Comparison of ENCODE assay signal across 1 cellular context in genomic region chrX:57286507-57287251, GRCh38.
TF ChIP-seq lines count a peak whose summit lies in the region.

Gene FAAH2 (plus strand): TSS chrX:57286706. CDS start chrX:57286826, 120 bp downstream.

TF ChIP-seq in GM12878, 131 proteins besides CTCF, POLR2A, EP300 and RAD21 (continued from another document):
- TF ChIP-seq CUX1 (IDR thresholded peaks at IDR 0.05; ENCODE audit: insufficient replicate concordance, low read depth, low read length), result no peak
- TF ChIP-seq SIX5 (IDR thresholded peaks at IDR 0.05; ENCODE audit: low read depth, low read length, severe bottlenecking), result no peak
- TF ChIP-seq ZNF622 (IDR thresholded peaks at IDR 0.05), result no peak
- TF ChIP-seq GATAD2B (conservative IDR thresholded peaks at IDR 0.05; ENCODE audit: low read depth), result no peak
- TF ChIP-seq ZBTB11 (CRISPR knock-in tag; IDR thresholded peaks at IDR 0.05), result no peak
- TF ChIP-seq EZH2 (IDR thresholded peaks at IDR 0.05; ENCODE audit: borderline replicate concordance, control insufficient read depth, low read depth, low read length), result no peak
- TF ChIP-seq RBBP5 (conservative IDR thresholded peaks at IDR 0.05), result no peak
- TF ChIP-seq MYC (IDR thresholded peaks at IDR 0.05; ENCODE audit: insufficient read depth, insufficient read length, insufficient replicate concordance, low read length, severe bottlenecking), result no peak
- TF ChIP-seq POLR2AphosphoS5 (IDR thresholded peaks at IDR 0.05; ENCODE audit: low read length), result no peak
- no peak for TF ChIP-seq ASH2L (IDR thresholded peaks at IDR 0.05; ENCODE audit: borderline replicate concordance, low read depth)
- TF ChIP-seq PRDM15 (CRISPR knock-in tag; IDR thresholded peaks at IDR 0.05), result no peak
- TF ChIP-seq EGR1 (IDR thresholded peaks at IDR 0.05; ENCODE audit: borderline replicate concordance in 1 of 2, low read depth in 2 of 2, low read length in 2 of 2), result no peak
- TF ChIP-seq CBFB (IDR thresholded peaks at IDR 0.05; ENCODE audit: low read depth), result no peak
- TF ChIP-seq E4F1 (IDR thresholded peaks at IDR 0.05; ENCODE audit: borderline replicate concordance, partially characterized antibody), result no peak
- TF ChIP-seq CREB1 (IDR thresholded peaks at IDR 0.05; ENCODE audit: low read depth), result peak; percentile 65; the same call in 1 of the 2 replicates
- TF ChIP-seq BACH1 (IDR thresholded peaks at IDR 0.05; ENCODE audit: borderline replicate concordance), result no peak
- no peak for TF ChIP-seq SPI1 (IDR thresholded peaks at IDR 0.05; ENCODE audit: borderline replicate concordance, insufficient read depth, low read depth, low read length)
- 0 out of 4 replicates have a peak, but pooled peaks have one; percentile 15 to 22 for TF ChIP-seq BHLHE40 (IDR thresholded peaks at IDR 0.05; ENCODE audit: borderline replicate concordance in 1 of 2, low read depth in 2 of 2, low read length in 1 of 2)
- no peak for TF ChIP-seq ETV6 (conservative IDR thresholded peaks at IDR 0.05 in 1 of 2, IDR thresholded peaks at IDR 0.05 in 1 of 2; ENCODE audit: borderline replicate concordance in 1 of 2, low read depth in 1 of 2)
- no peak for TF ChIP-seq MTA3 (IDR thresholded peaks at IDR 0.05; ENCODE audit: borderline replicate concordance, low read length)
- 0 out of 2 replicates have a peak, but pooled peaks have one; percentile 22 for TF ChIP-seq IRF4 (IDR thresholded peaks at IDR 0.05; ENCODE audit: low read depth, low read length)
- no peak for TF ChIP-seq TCF7 (IDR thresholded peaks at IDR 0.05; ENCODE audit: borderline replicate concordance)
- TF ChIP-seq POU2F2 (IDR thresholded peaks at IDR 0.05; ENCODE audit: borderline replicate concordance, low read depth, low read length), result no peak
- TF ChIP-seq HCFC1 (IDR thresholded peaks at IDR 0.05; ENCODE audit: low read length), result no peak
- no peak for TF ChIP-seq BCLAF1 (IDR thresholded peaks at IDR 0.05)
- TF ChIP-seq TCF3 (IDR thresholded peaks at IDR 0.05; ENCODE audit: borderline replicate concordance, insufficient read depth, low read depth, low read length), result no peak
- no peak for TF ChIP-seq SREBF1 (IDR thresholded peaks at IDR 0.05; ENCODE audit: low read length)
- no peak for TF ChIP-seq IRF5 (IDR thresholded peaks at IDR 0.05; ENCODE audit: borderline replicate concordance)
- no peak for TF ChIP-seq FOXM1 (IDR thresholded peaks at IDR 0.05; ENCODE audit: low read depth, low read length)
- no peak for TF ChIP-seq PML (IDR thresholded peaks at IDR 0.05; ENCODE audit: low read length)
- TF ChIP-seq ZNF384 (IDR thresholded peaks at IDR 0.05; ENCODE audit: borderline replicate concordance, low read depth, low read length), result no peak
- TF ChIP-seq NKRF (conservative IDR thresholded peaks at IDR 0.05), result no peak
- no peak for TF ChIP-seq IRF3 (IDR thresholded peaks at IDR 0.05)
- TF ChIP-seq JUND (IDR thresholded peaks at IDR 0.05; ENCODE audit: low read depth, low read length), result no peak
- no peak for TF ChIP-seq ZSCAN29 (IDR thresholded peaks at IDR 0.05)
- peak; percentile 34; the same call in 1 of the 2 replicates for TF ChIP-seq YY1 (IDR thresholded peaks at IDR 0.05; ENCODE audit: low read depth, low read length)
